ENCODE assay signal across 1 cellular context in the genomic region with DNA sequence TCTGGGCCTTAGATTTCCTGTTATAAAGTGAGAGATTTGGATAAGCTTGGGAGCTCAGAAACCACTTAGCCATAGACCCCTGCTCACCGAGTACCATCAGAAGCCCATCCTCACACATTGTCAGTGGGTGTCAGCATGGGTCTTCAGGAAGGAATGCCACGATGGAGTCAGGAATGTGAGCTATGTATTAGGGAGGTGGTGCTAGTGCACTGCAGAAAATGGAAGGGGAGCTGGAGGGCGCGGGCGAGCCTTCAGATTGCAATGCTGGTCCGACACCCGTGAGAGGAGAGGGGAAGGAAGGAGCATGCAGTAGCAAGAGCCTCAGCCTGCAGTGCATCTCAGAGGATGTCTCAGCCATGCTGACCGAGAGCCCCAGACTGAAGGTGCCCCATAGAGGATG.
TF ChIP-seq lines count a peak whose summit lies in the region.

No MANE protein-coding gene starts in this region.

TF ChIP-seq in H1, 55 proteins besides CTCF, POLR2A, EP300 and RAD21 (continued from another document):
- TF ChIP-seq CTBP2 (IDR thresholded peaks at IDR 0.05; ENCODE audit: borderline replicate concordance, insufficient read depth, insufficient read length, low read length) = no peak
